In the genomic region with DNA sequence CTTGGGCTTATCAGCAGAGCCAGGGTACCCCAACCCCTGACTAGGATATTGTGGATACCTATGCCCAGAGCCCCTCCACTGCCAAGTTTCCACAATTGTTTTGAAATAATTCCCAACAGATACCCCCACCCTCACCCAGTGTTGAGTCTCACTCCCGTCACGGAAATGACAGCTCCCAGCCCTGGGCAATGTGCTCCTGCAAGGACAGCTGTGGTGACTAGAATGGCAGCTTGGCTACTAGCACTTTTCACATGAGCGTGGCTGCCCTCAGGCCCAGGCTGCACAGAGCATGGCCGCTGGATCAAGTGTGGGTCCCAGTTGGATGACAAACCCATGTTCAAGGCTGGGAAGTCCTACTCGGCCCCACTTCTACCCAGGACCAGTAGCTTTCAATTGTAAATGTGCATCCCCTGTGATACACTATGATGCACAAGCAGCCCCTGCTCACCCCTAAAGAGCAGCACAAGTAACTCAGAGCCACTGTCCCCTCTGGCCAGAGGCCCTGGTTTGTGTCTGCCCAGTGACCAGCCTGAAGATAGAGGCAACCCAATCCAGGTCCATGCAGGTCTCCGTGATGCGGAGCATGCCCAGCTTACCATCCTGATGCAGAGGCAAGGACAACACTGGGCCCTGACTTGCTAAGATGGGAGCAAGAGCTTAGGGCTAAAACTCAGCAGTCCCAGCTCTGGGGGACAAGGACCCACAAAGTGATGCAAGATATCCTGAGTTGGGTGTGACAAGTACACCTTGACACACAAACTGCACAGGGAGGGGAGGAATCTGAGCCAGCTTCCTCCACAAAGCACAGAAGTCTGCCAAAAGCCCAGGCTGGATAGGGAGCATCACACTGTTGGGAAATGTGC, we compare ENCODE assay signal across 16 cellular contexts. TPM values are rescaled to one million over a fixed set of nuclear protein-coding genes. Genes with fewer than 3 reads are reported as not detected.
A peak's percentile ranks its signal among the peaks of the same experiment; 100 is the strongest.
DNase-seq lines count a peak whose midpoint lies in the region; ATAC-seq and TF ChIP-seq lines count a peak whose summit lies in the region.
"Had no signal": no experiment of that assay in that cellular context is flagged by ENCODE, and none has a peak within 500 bp of the region (broad histone marks: within the 10 kb centered on the region; RNA-seq: fewer than 3 reads in every experiment).

No MANE protein-coding gene starts in this region.

- H3K79me1 ChIP-seq in neuronal stem cell (ENCODE audit: low read depth, low read length) = no peaks in the 10 kb centered on the region

- H3F3A ChIP-seq in MM.1S (ENCODE audit: insufficient read depth, low read length) = no peaks in the 10 kb centered on the region

- H3K79me2 ChIP-seq in MM.1S (ENCODE audit: low read length) = peaks cover 38% of the 10 kb centered on the region

- intact Hi-C loops in left cardiac atrium (cut with DNase I) (no loop called here), Right ventricle myocardium inferior (cut with DNase I) (no loop called here)

- H2BK12ac ChIP-seq in neuronal stem cell (ENCODE audit: low read length) = no peak overlapping the region

- no CpG with 5 or more reads among the region's 7 CpGs for WGBS in neuronal stem cell (ENCODE audit: extremely low coverage in 2 of 2, insufficient read length in 2 of 2, insufficient replicate concordance in 1 of 2), 2 donors

- H3K4me2 ChIP-seq in neuronal stem cell (ENCODE audit: insufficient read depth, low read length, poor library complexity, severe bottlenecking) (no peak overlapping the region), MM.1S (ENCODE audit: low read depth, low read length) (no peak overlapping the region)
- H3K4me2 ChIP-seq: PC-9 had no signal

- no peak overlapping the region for H3K9ac ChIP-seq in neuronal stem cell (ENCODE audit: low read depth, low read length, poor library complexity)
- H3K9ac ChIP-seq in MM.1S (ENCODE audit: low read length) = no peak overlapping the region

- H3K9me3 ChIP-seq in neuronal stem cell (replicated peaks in 1 of 2; ENCODE audit: control insufficient read depth in 2 of 2, insufficient read depth in 1 of 2, low read depth in 1 of 2, low read length in 2 of 2) = no peaks in the 10 kb centered on the region
- H3K9me3 ChIP-seq in MM.1S (replicated peaks; ENCODE audit: insufficient read depth, low read length) = no peaks in the 10 kb centered on the region

- no peak for ATAC-seq in left cardiac atrium
- no peak for ATAC-seq in Right ventricle myocardium inferior
- no peak for ATAC-seq in GM21825 (IDR thresholded peaks at IDR 0.05; ENCODE audit: unreplicated experiment)

- H3K4me3 ChIP-seq in neuronal stem cell (ENCODE audit: low read length in 2 of 2) (no peak overlapping the region), MM.1S (ENCODE audit: low read length) (no peak overlapping the region)
- H3K4me3 ChIP-seq: PC-9 had no signal

- no peak overlapping the region for H2BK5ac ChIP-seq in neuronal stem cell (ENCODE audit: low read length)

- H3K4me1 ChIP-seq in neuronal stem cell (ENCODE audit: control insufficient read depth in 2 of 2, insufficient read depth in 1 of 2, low read depth in 1 of 2, low read length in 2 of 2) = peaks cover 6 to 13% of the 10 kb centered on the region in 2 donors
- peaks cover 22% of the 10 kb centered on the region for H3K4me1 ChIP-seq in MM.1S (ENCODE audit: low read length)

- TF ChIP-seq CTCF in chondrocyte (IDR thresholded peaks at IDR 0.05) = no peak
- no peak for TF ChIP-seq CTCF in MM.1S (IDR thresholded peaks at IDR 0.05; ENCODE audit: low read length)

- DNase-seq in left cardiac atrium (peak; percentile 13), Right ventricle myocardium inferior (ENCODE audit: missing footprints) (no peak), chondrocyte (ENCODE audit: low spot score) (peak; percentile 54), neuronal stem cell (ENCODE audit: low spot score) (no peak), NCI-H187 (lab: John Stamatoyannopoulos, UW) (no peak), MM.1S (no peak), SIG-M5 treated with dmso at 0.1 percent for 504 hours (lab: John Stamatoyannopoulos, UW; ENCODE audit: unreplicated experiment) (no peak)
- DNase-seq: DMS 273 treated with DMSO at 0.1 percent for 48 hours, NCI-H1092, NCI-H146, NCI-H2081 treated with DMSO at 0.1 percent for 48 hours, NCI-H510A, NCI-H774, PC-9 had no signal

- no peak overlapping the region for H3K18ac ChIP-seq in neuronal stem cell (ENCODE audit: low read length)

- H3K27ac Mint-ChIP-seq in chondrocyte (ENCODE audit: unreplicated experiment) = no peak overlapping the region

- H3K36me3 Mint-ChIP-seq in chondrocyte (ENCODE audit: low read depth) = peaks cover 3% of the 10 kb centered on the region

- no peak overlapping the region for H3K4me3 Mint-ChIP-seq in chondrocyte (ENCODE audit: unreplicated experiment)

- H3K23ac ChIP-seq in neuronal stem cell (ENCODE audit: low read depth, low read length, poor library complexity) = no peak overlapping the region

- H3K36me3 ChIP-seq in neuronal stem cell (replicated peaks in 1 of 2; ENCODE audit: control insufficient read depth in 2 of 2, insufficient read depth in 2 of 2, low read length in 2 of 2) (peaks cover 0 to 16% of the 10 kb centered on the region in 2 donors), MM.1S (replicated peaks; ENCODE audit: insufficient read depth, low read length) (no peaks in the 10 kb centered on the region; the same call in 1 of the 2 replicates)

- no peaks in the 10 kb centered on the region for H3K9me2 ChIP-seq in MM.1S (replicated peaks; ENCODE audit: insufficient read depth, low read length)

- H3K27me3 ChIP-seq in neuronal stem cell (ENCODE audit: control insufficient read depth in 3 of 3, insufficient read depth in 3 of 3, low read depth in 1 of 3, low read length in 3 of 3) (no peaks in the 10 kb centered on the region), MM.1S (replicated peaks; ENCODE audit: insufficient read depth, low read length) (no peaks in the 10 kb centered on the region)

- no peak overlapping the region for H4K91ac ChIP-seq in neuronal stem cell (ENCODE audit: low read depth, low read length, poor library complexity)

- H3K9me3 Mint-ChIP-seq in chondrocyte (ENCODE audit: low read depth) = no peaks in the 10 kb centered on the region

- no peaks in the 10 kb centered on the region for H3K27me3 Mint-ChIP-seq in chondrocyte (ENCODE audit: low read depth)

- H2AFZ ChIP-seq in neuronal stem cell (ENCODE audit: low read length) = no peak overlapping the region
- no peak overlapping the region for H2AFZ ChIP-seq in MM.1S (ENCODE audit: low read length)
- H2AFZ ChIP-seq: PC-9 had no signal

- H4K8ac ChIP-seq in neuronal stem cell (ENCODE audit: low read depth, low read length) = no peak overlapping the region

- no peak overlapping the region for H2BK15ac ChIP-seq in neuronal stem cell (ENCODE audit: low read length)

- peak overlapping the region; percentile 13 for H2AK5ac ChIP-seq in neuronal stem cell (ENCODE audit: low read depth, low read length)

- no peak overlapping the region for H3K27ac ChIP-seq in neuronal stem cell (replicated peaks; ENCODE audit: low read length)
- no peak overlapping the region for H3K27ac ChIP-seq in MM.1S (ENCODE audit: low read length)
- H3K27ac ChIP-seq: C4-2B, PC-9 had no signal

- H2BK120ac ChIP-seq in neuronal stem cell (ENCODE audit: low read depth, low read length) = no peak overlapping the region

- no peaks in the 10 kb centered on the region for H4K20me1 ChIP-seq in MM.1S (ENCODE audit: insufficient read depth, low read length)

- H3K4me1 Mint-ChIP-seq in chondrocyte (ENCODE audit: low read depth) = peaks cover 8% of the 10 kb centered on the region

- no peak overlapping the region for H3K14ac ChIP-seq in neuronal stem cell (ENCODE audit: low read length)

- H3K4ac ChIP-seq in neuronal stem cell (ENCODE audit: low read length) = no peak overlapping the region

RNA-seq across cellular contexts. Expression of a gene that starts 13.2 kb away (rescaled TPM):
- total RNA-seq in left cardiac atrium = under 1 TPM; 0.59 to 0.81 TPM
- total RNA-seq in Right ventricle myocardium inferior = 0.32 TPM
- total RNA-seq in chondrocyte = 2.5 to 8.5 TPM (median 2.7 TPM) in 3 replicates
- polyA plus RNA-seq in neuronal stem cell (2013, experiment 1 of 2) = 0.08 TPM
- polyA plus RNA-seq in neuronal stem cell (2013, experiment 2 of 2) = 0.11 TPM

Comparison
In these comparisons a context has a peak if more than half of its experiments do, and no peak if none do; other contexts are left out.
1. DNase-seq: peak in left cardiac atrium (single experiment) and chondrocyte (single experiment); none in Right ventricle myocardium inferior (single experiment), neuronal stem cell (single experiment), NCI-H187 (0 of 2), MM.1S (single experiment) and SIG-M5 treated with dmso at 0.1 percent for 504 hours (single experiment).